8 cellular contexts compared by ENCODE assay signal in genomic region chrX:107716045-107716684, GRCh38. TPM values are rescaled to one million over a fixed set of nuclear protein-coding genes. Genes with fewer than 3 reads are reported as not detected.
DNase-seq lines count a peak whose midpoint lies in the region; ATAC-seq and TF ChIP-seq lines count a peak whose summit lies in the region.

No MANE protein-coding gene starts in this region.

- TF ChIP-seq CTCF in AG09309 (IDR thresholded peaks at IDR 0.05; ENCODE audit: control insufficient read depth, insufficient read depth, low read depth, low read length, missing control alignments) (no peak), ascending aorta (IDR thresholded peaks at IDR 0.05) (no peak)

- no peak for DNase-seq in AG09309 (ENCODE audit: low read depth)
- DNase-seq in NCI-H2171 (lab: John Stamatoyannopoulos, UW): peak; percentile 7
- DNase-seq in ascending aorta (ENCODE audit: low spot score in 2 of 2): peak in 1 of 2 donors; percentile 64
- DNase-seq in iPS DF 6.9 (ENCODE audit: low read depth, low spot score): no peak
- DNase-seq in NCI-H510A treated with DMSO at 0.1 percent for 48 hours (lab: John Stamatoyannopoulos, UW): no peak

- H3K9ac ChIP-seq in skeletal muscle satellite cell (ENCODE audit: low read depth, low read length): peak overlapping the region; percentile 98

- intact Hi-C loops in ascending aorta (cut with DNase I): loop anchor here (2.0 to 5.0 kb wide), 2 partner anchors 59 to 61 kb away; partner anchors contain the start of gene NCBP2L

- peak overlapping the region; percentile 81 for H3K4me2 ChIP-seq in skeletal muscle satellite cell (ENCODE audit: low read length)

- ATAC-seq in GM19372 (IDR thresholded peaks at IDR 0.05; ENCODE audit: low read depth, unreplicated experiment) (peak; percentile 31), GM18870 (IDR thresholded peaks at IDR 0.05; ENCODE audit: unreplicated experiment) (no peak)

- H3K27ac ChIP-seq in ascending aorta: peak overlapping the region; percentile 96 to 97
- no peak overlapping the region for H3K27ac ChIP-seq in iPS DF 6.9 (ENCODE audit: low read length)

- no peaks in the 10 kb centered on the region for H3K9me3 ChIP-seq in ascending aorta
- no peaks in the 10 kb centered on the region for H3K9me3 ChIP-seq in iPS DF 6.9 (ENCODE audit: control insufficient read depth, insufficient read depth, low read length)
- H3K9me3 ChIP-seq in skeletal muscle satellite cell (replicated peaks; ENCODE audit: low read length): no peaks in the 10 kb centered on the region

- H3K4me3 ChIP-seq in AG09309 (ENCODE audit: control insufficient read depth, low read depth, low read length): peak overlapping the region; percentile 71
- peak overlapping the region; percentile 74 to 87 for H3K4me3 ChIP-seq in ascending aorta
- peak overlapping the region; percentile 63; the same call in 1 of the 2 replicates for H3K4me3 ChIP-seq in iPS DF 6.9 (ENCODE audit: low read length)
- peak overlapping the region; percentile 86 for H3K4me3 ChIP-seq in skeletal muscle satellite cell (ENCODE audit: low read length)

- H3K27me3 ChIP-seq in ascending aorta (no peaks in the 10 kb centered on the region), iPS DF 6.9 (ENCODE audit: control insufficient read depth, insufficient read depth, low read length) (no peaks in the 10 kb centered on the region), skeletal muscle satellite cell (ENCODE audit: control insufficient read depth, insufficient read depth, low read length) (no peaks in the 10 kb centered on the region)

- H3K36me3 ChIP-seq in ascending aorta (peaks cover 11 to 32% of the 10 kb centered on the region in 2 donors), iPS DF 6.9 (ENCODE audit: control insufficient read depth, insufficient read depth, low read length) (no peaks in the 10 kb centered on the region), skeletal muscle satellite cell (ENCODE audit: insufficient read depth, low read length) (peaks cover 31% of the 10 kb centered on the region)

- WGBS in iPS DF 6.9 (ENCODE audit: insufficient coverage, insufficient read length): no CpG with 5 or more reads among the region's 54 CpGs

- H3K4me1 ChIP-seq in ascending aorta (peaks cover 3 to 6% of the 10 kb centered on the region in 2 donors), iPS DF 6.9 (ENCODE audit: control insufficient read depth, insufficient read depth, low read length) (peaks cover 7% of the 10 kb centered on the region), skeletal muscle satellite cell (ENCODE audit: control insufficient read depth, insufficient read depth, low read length) (peaks cover 46% of the 10 kb centered on the region)

RNA-seq across cellular contexts. Expression of gene TSC22D3, which starts 59.4 kb away (rescaled TPM):
- 630 TPM for total RNA-seq in ascending aorta
- 24.9 and 25.6 TPM in 2 replicates for total RNA-seq in skeletal muscle satellite cell (2012; rRNA removed)
